ENCODE assay signal across 19 cellular contexts in the genomic region with DNA sequence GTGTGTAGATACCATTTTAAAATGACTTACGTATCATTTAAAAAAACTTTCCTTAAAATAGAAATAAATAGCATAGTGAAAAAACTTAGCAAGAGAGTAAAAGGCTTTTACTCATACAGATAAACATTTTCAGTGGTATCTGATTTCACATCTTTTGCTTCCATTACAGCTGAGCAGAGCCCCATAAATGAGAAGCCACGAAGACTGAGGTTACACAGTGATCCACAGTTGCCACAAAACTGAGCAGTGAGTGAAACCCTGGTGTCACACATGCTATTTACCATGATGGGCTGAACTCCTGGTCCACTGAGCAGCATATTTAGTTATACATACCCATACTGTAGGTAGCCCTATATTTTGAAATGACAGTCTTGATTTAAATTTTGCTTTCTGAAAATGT.
A peak's percentile ranks its signal among the peaks of the same experiment; 100 is the strongest.
DNase-seq lines count a peak whose midpoint lies in the region; ATAC-seq and TF ChIP-seq lines count a peak whose summit lies in the region.
"Had no signal": no experiment of that assay in that cellular context is flagged by ENCODE, and none has a peak within 500 bp of the region (broad histone marks: within the 10 kb centered on the region; RNA-seq: fewer than 3 reads in every experiment).

No MANE protein-coding gene starts in this region.

- intact Hi-C loops in Right ventricle myocardium superior (cut with DNase I) = no loop called here

- H3K79me2 ChIP-seq in GM23248 (ENCODE audit: insufficient read depth) = no peaks in the 10 kb centered on the region

- WGBS in GM23248 (ENCODE audit: low coverage in 1 of 2, low lambda C conversion rate in 2 of 2, missing lambda C conversion rate in 2 of 2), 2 experiments = 74 to 75% methylated on average over 2 of the region's 2 CpGs

- H3K4me2 ChIP-seq in GM23248 (ENCODE audit: unreplicated experiment) (peak overlapping the region; percentile 65), skeletal muscle satellite cell (ENCODE audit: low read length) (no peak overlapping the region)

- ATAC-seq in Right ventricle myocardium superior (ENCODE audit: poor library complexity) = no peak
- ATAC-seq: HepG2, PC-3 had no signal

- TF ChIP-seq CTCF in WERI-Rb-1 (IDR thresholded peaks at IDR 0.05; ENCODE audit: low read depth, low read length) = no peak

- H3K27me3 ChIP-seq in GM23248 (replicated peaks; ENCODE audit: insufficient read depth) (no peaks in the 10 kb centered on the region), skeletal muscle satellite cell (ENCODE audit: control insufficient read depth, insufficient read depth, low read length) (no peaks in the 10 kb centered on the region), WERI-Rb-1 (ENCODE audit: insufficient read depth, low read depth, severe bottlenecking) (no peaks in the 10 kb centered on the region)

- no peaks in the 10 kb centered on the region for H3K36me3 ChIP-seq in GM23248 (ENCODE audit: low read depth)
- no peaks in the 10 kb centered on the region for H3K36me3 ChIP-seq in skeletal muscle satellite cell (ENCODE audit: insufficient read depth, low read length)
- no peaks in the 10 kb centered on the region for H3K36me3 ChIP-seq in WERI-Rb-1

- H3K4me1 ChIP-seq in GM23248 (ENCODE audit: insufficient read depth) (peaks cover 24% of the 10 kb centered on the region), skeletal muscle satellite cell (ENCODE audit: control insufficient read depth, insufficient read depth, low read length) (peaks cover 23% of the 10 kb centered on the region)

- H3K9me3 ChIP-seq in GM23248 (ENCODE audit: low read depth) (no peaks in the 10 kb centered on the region), skeletal muscle satellite cell (replicated peaks; ENCODE audit: low read length) (no peaks in the 10 kb centered on the region), WERI-Rb-1 (ENCODE audit: severe bottlenecking) (no peaks in the 10 kb centered on the region)

- H3K9me2 ChIP-seq in GM23248 (ENCODE audit: insufficient read depth) = peaks cover 6% of the 10 kb centered on the region; the same call in 1 of the 2 replicates

- DNase-seq in GM23248 (peak; percentile 8), M059J (ENCODE audit: low read depth) (peak; percentile 43), fibroblast of peridontal ligament (ENCODE audit: extremely low read depth) (peak; percentile 37), Right ventricle myocardium superior (no peak), GOT3 (lab: John Stamatoyannopoulos, UW) (no peak), WERI-Rb-1 (no peak)
- DNase-seq: ACHN, C1 segment of cervical spinal cord, DMS79, KG1, NCI-H1417 treated with DMSO at 0.1 percent for 48 hours, NCI-H187 treated with DMSO at 0.1 percent for 48 hours, NCI-H2227 treated with DMSO at 0.1 percent for 48 hours, NCI-H524, RPMI8226, SW 1271 had no signal

- no peak overlapping the region for H3K9ac ChIP-seq in GM23248
- H3K9ac ChIP-seq in skeletal muscle satellite cell (ENCODE audit: low read depth, low read length) = peak overlapping the region; percentile 64

- H2AFZ ChIP-seq in GM23248 = no peak overlapping the region; the same call in 1 of the 2 replicates

- no peaks in the 10 kb centered on the region for H4K20me1 ChIP-seq in GM23248 (ENCODE audit: insufficient read depth)

- peaks cover 23% of the 10 kb centered on the region for H3F3A ChIP-seq in GM23248 (ENCODE audit: insufficient read depth)

- H3K4me3 ChIP-seq in GM23248 (no peak overlapping the region), skeletal muscle satellite cell (ENCODE audit: low read length) (no peak overlapping the region), WERI-Rb-1 (ENCODE audit: low read depth, low read length) (no peak overlapping the region)

- H3K27ac ChIP-seq in GM23248 = peak overlapping the region; percentile 78
- H3K27ac ChIP-seq in WERI-Rb-1 = no peak overlapping the region

- in situ Hi-C loops in GM23248 (cut with MboI) = no loop called here

Comparison
In these comparisons a context has a peak if more than half of its experiments do, and no peak if none do; other contexts are left out.
1. DNase-seq: peak in GM23248 (single experiment), M059J (single experiment) and fibroblast of peridontal ligament (single experiment); none in Right ventricle myocardium superior (single experiment), GOT3 (single experiment) and WERI-Rb-1 (single experiment).